11 cellular contexts compared by ENCODE assay signal in genomic region chr1:51690285-51690961, GRCh38.
A peak's percentile ranks its signal among the peaks of the same experiment; 100 is the strongest.
DNase-seq lines count a peak whose midpoint lies in the region; ATAC-seq and TF ChIP-seq lines count a peak whose summit lies in the region.
"Had no signal": no experiment of that assay in that cellular context is flagged by ENCODE, and none has a peak within 500 bp of the region (broad histone marks: within the 10 kb centered on the region; RNA-seq: fewer than 3 reads in every experiment).

No MANE protein-coding gene starts in this region.

- H3K4me1 ChIP-seq in SK-N-SH (ENCODE audit: control insufficient read depth in 1 of 2, insufficient read depth in 2 of 2, low read depth in 1 of 2, low read length in 1 of 2) (peaks cover 5 to 42% of the 10 kb centered on the region in 2 experiments), upper lobe of right lung (peaks cover 28% of the 10 kb centered on the region)

- DNase-seq in Right ventricle myocardium superior (no peak), Right ventricle myocardium inferior (ENCODE audit: missing footprints) (no peak), SK-N-SH (no peak), left ventricle myocardium superior (no peak), upper lobe of right lung (no peak), H7 (no peak)
- no peak for DNase-seq in activated CD8-positive, alpha-beta memory T cell treated with anti-CD3 and anti-CD28 coated beads, Interleukin-2, amount 10 ng/mL, durations not matched to agents 7 days and 5 days
- DNase-seq in central memory CD4-positive, alpha-beta T cell, result no peak
- DNase-seq: activated naive CD4-positive, alpha-beta T cell treated with anti-CD3 and anti-CD28 coated beads, Interleukin-2, amount 10 ng/mL, durations not matched to agents 7 days and 5 days; hippocampal formation; NCI-H1417 treated with DMSO at 0.1 percent for 48 hours had no signal

- no peak overlapping the region for H3K4me3 Mint-ChIP-seq in activated CD8-positive, alpha-beta memory T cell treated with anti-CD3 and anti-CD28 coated beads, Interleukin-2, amount 10 ng/mL, durations not matched to agents 7 days and 5 days
- H3K4me3 Mint-ChIP-seq: activated naive CD4-positive, alpha-beta T cell treated with anti-CD3 and anti-CD28 coated beads, Interleukin-2, amount 10 ng/mL, durations not matched to agents 7 days and 5 days had no signal

- H3K4me2 ChIP-seq in SK-N-SH, result no peak overlapping the region

- H3K36me3 Mint-ChIP-seq in activated CD8-positive, alpha-beta memory T cell treated with anti-CD3 and anti-CD28 coated beads, Interleukin-2, amount 10 ng/mL, durations not matched to agents 7 days and 5 days, result no peaks in the 10 kb centered on the region
- H3K36me3 Mint-ChIP-seq: activated naive CD4-positive, alpha-beta T cell treated with anti-CD3 and anti-CD28 coated beads, Interleukin-2, amount 10 ng/mL, durations not matched to agents 7 days and 5 days had no signal

- peak overlapping the region in 1 of 2 experiments; percentile 53; a peak in 2 of 4 replicates for H3K27ac ChIP-seq in SK-N-SH (ENCODE audit: low read depth in 2 of 2, low read length in 1 of 2)
- no peak overlapping the region for H3K27ac ChIP-seq in upper lobe of right lung

- CTCF ChIA-PET in SK-N-SH (lab: Yijun Ruan, JAX), result interaction anchor here (1.3 kb wide), 1 partner anchor 79 kb away, joined by 4 read pairs; no protein-coding TSS in a partner anchor
- CTCF ChIA-PET in activated CD8-positive, alpha-beta memory T cell treated with anti-CD3 and anti-CD28 coated beads, Interleukin-2, amount 10 ng/mL, durations not matched to agents 7 days and 5 days (lab: Charles Lee), result no interaction called here

- intact Hi-C loops in Right ventricle myocardium superior (cut with DNase I) (no loop called here), Right ventricle myocardium inferior (cut with DNase I) (no loop called here), left ventricle myocardium superior (cut with micrococcal nuclease) (no loop called here), upper lobe of right lung (cut with DNase I) (no loop called here)

- no peak for TF ChIP-seq EP300 in SK-N-SH (IDR thresholded peaks at IDR 0.05; ENCODE audit: borderline replicate concordance in 1 of 2, low read depth in 1 of 2, low read length in 1 of 2)

- POLR2A ChIA-PET in SK-N-SH (lab: Yijun Ruan, JAX), result interaction anchor here (0.6 kb wide), 1 partner anchor 46 kb away, joined by 3 read pairs; no protein-coding TSS in a partner anchor

- peaks cover 4% of the 10 kb centered on the region for H3K4me1 Mint-ChIP-seq in activated CD8-positive, alpha-beta memory T cell treated with anti-CD3 and anti-CD28 coated beads, Interleukin-2, amount 10 ng/mL, durations not matched to agents 7 days and 5 days
- H3K4me1 Mint-ChIP-seq: activated naive CD4-positive, alpha-beta T cell treated with anti-CD3 and anti-CD28 coated beads, Interleukin-2, amount 10 ng/mL, durations not matched to agents 7 days and 5 days had no signal

- no peaks in the 10 kb centered on the region for H4K20me1 ChIP-seq in SK-N-SH (ENCODE audit: insufficient read depth)

- no peaks in the 10 kb centered on the region for H3K9me2 ChIP-seq in SK-N-SH

- H3K27ac Mint-ChIP-seq in activated CD8-positive, alpha-beta memory T cell treated with anti-CD3 and anti-CD28 coated beads, Interleukin-2, amount 10 ng/mL, durations not matched to agents 7 days and 5 days, result no peak overlapping the region
- H3K27ac Mint-ChIP-seq: activated naive CD4-positive, alpha-beta T cell treated with anti-CD3 and anti-CD28 coated beads, Interleukin-2, amount 10 ng/mL, durations not matched to agents 7 days and 5 days had no signal

- H3K27me3 ChIP-seq in SK-N-SH (ENCODE audit: insufficient read depth), result no peaks in the 10 kb centered on the region
- no peaks in the 10 kb centered on the region for H3K27me3 ChIP-seq in upper lobe of right lung
- no peaks in the 10 kb centered on the region for H3K27me3 ChIP-seq in H7 (ENCODE audit: control insufficient read depth, insufficient read depth, low read length)

- TF ChIP-seq CTCF in SK-N-SH (IDR thresholded peaks at IDR 0.05), result no peak
- no peak for TF ChIP-seq CTCF in upper lobe of right lung (IDR thresholded peaks at IDR 0.05)

- no peaks in the 10 kb centered on the region for H3K27me3 Mint-ChIP-seq in activated CD8-positive, alpha-beta memory T cell treated with anti-CD3 and anti-CD28 coated beads, Interleukin-2, amount 10 ng/mL, durations not matched to agents 7 days and 5 days
- H3K27me3 Mint-ChIP-seq: activated naive CD4-positive, alpha-beta T cell treated with anti-CD3 and anti-CD28 coated beads, Interleukin-2, amount 10 ng/mL, durations not matched to agents 7 days and 5 days had no signal

- no peaks in the 10 kb centered on the region for H3K9me3 Mint-ChIP-seq in activated CD8-positive, alpha-beta memory T cell treated with anti-CD3 and anti-CD28 coated beads, Interleukin-2, amount 10 ng/mL, durations not matched to agents 7 days and 5 days (ENCODE audit: low read depth)
- H3K9me3 Mint-ChIP-seq: activated naive CD4-positive, alpha-beta T cell treated with anti-CD3 and anti-CD28 coated beads, Interleukin-2, amount 10 ng/mL, durations not matched to agents 7 days and 5 days had no signal

- H3K36me3 ChIP-seq in SK-N-SH (replicated peaks in 1 of 2; ENCODE audit: control insufficient read depth in 1 of 2, insufficient read depth in 2 of 2, low read length in 1 of 2), result no peaks in the 10 kb centered on the region
- H3K36me3 ChIP-seq in upper lobe of right lung, result no peaks in the 10 kb centered on the region
- H3K36me3 ChIP-seq in H7 (replicated peaks; ENCODE audit: control insufficient read depth, insufficient read depth, low read length), result no peaks in the 10 kb centered on the region

- 56% methylated on average over 3 of the region's 3 CpGs for WGBS in SK-N-SH (ENCODE audit: low lambda C conversion rate)

- no peaks in the 10 kb centered on the region for H3K9me3 ChIP-seq in SK-N-SH
- no peaks in the 10 kb centered on the region for H3K9me3 ChIP-seq in upper lobe of right lung

- ATAC-seq in Right ventricle myocardium superior (ENCODE audit: poor library complexity) (peak; percentile 53), Right ventricle myocardium inferior (no peak), left ventricle myocardium superior (peak; percentile 29), upper lobe of right lung (peak; percentile 71)
- ATAC-seq in activated CD8-positive, alpha-beta memory T cell treated with anti-CD3 and anti-CD28 coated beads, Interleukin-2, amount 10 ng/mL, durations not matched to agents 7 days and 5 days, result no peak

- no peak for TF ChIP-seq RAD21 in SK-N-SH (IDR thresholded peaks at IDR 0.05; ENCODE audit: low read length)

- no peak overlapping the region for H2AFZ ChIP-seq in SK-N-SH (ENCODE audit: low read depth)

- H3F3A ChIP-seq in SK-N-SH (replicated peaks; ENCODE audit: insufficient read depth), result peaks cover 33% of the 10 kb centered on the region

- no peak overlapping the region for H3K4me3 ChIP-seq in SK-N-SH (ENCODE audit: low read depth in 2 of 2, low read length in 1 of 2)
- H3K4me3 ChIP-seq in upper lobe of right lung, result no peak overlapping the region
- no peak overlapping the region for H3K4me3 ChIP-seq in H7 (ENCODE audit: insufficient read depth, low read depth, low read length)

- H3K79me2 ChIP-seq in SK-N-SH (ENCODE audit: insufficient read depth), result peaks cover 50% of the 10 kb centered on the region

- no peak overlapping the region for H3K9ac ChIP-seq in SK-N-SH

TF ChIP-seq in SK-N-SH, 30 proteins besides CTCF, POLR2A, EP300 and RAD21:
- no peak for TF ChIP-seq MXI1 (IDR thresholded peaks at IDR 0.05; ENCODE audit: low read depth, low read length)
- no peak for TF ChIP-seq FOXJ3 (CRISPR knock-in tag; IDR thresholded peaks at IDR 0.05)
- TF ChIP-seq ZBTB33 (IDR thresholded peaks at IDR 0.05; ENCODE audit: borderline replicate concordance, low read depth), result no peak
- peak; percentile 26; the same call in 1 of the 2 replicates for TF ChIP-seq PBX3 (IDR thresholded peaks at IDR 0.05)
- TF ChIP-seq JUND (IDR thresholded peaks at IDR 0.05), result peak; percentile 27; the same call in 1 of the 2 replicates
- peak; percentile 15; the same call in 1 of the 2 replicates for TF ChIP-seq FOSL2 (IDR thresholded peaks at IDR 0.05; ENCODE audit: borderline replicate concordance, low read depth)
- TF ChIP-seq TCF12 (IDR thresholded peaks at IDR 0.05), result peak; percentile 59; the same call in 1 of the 2 replicates

Comparison
In these comparisons a context has a peak if more than half of its experiments do, and no peak if none do; other contexts are left out.
1. ATAC-seq: peak in Right ventricle myocardium superior (single experiment), left ventricle myocardium superior (single experiment) and upper lobe of right lung (single experiment); none in Right ventricle myocardium inferior (single experiment) and activated CD8-positive, alpha-beta memory T cell treated with anti-CD3 and anti-CD28 coated beads, Interleukin-2, amount 10 ng/mL, durations not matched to agents 7 days and 5 days (single experiment).